ENCODE assay signal across 8 cellular contexts in genomic region chr6:135142232-135142631, GRCh38. TPM values are rescaled to one million over a fixed set of nuclear protein-coding genes. Genes with fewer than 3 reads are reported as not detected.
DNase-seq lines count a peak whose midpoint lies in the region; ATAC-seq, FAIRE-seq and TF ChIP-seq lines count a peak whose summit lies in the region.
"Not testable (repeated sequence)": the region's sequence is repeated elsewhere in the genome, so short reads cannot be mapped to it uniquely, and the experiment has no call there.

No MANE protein-coding gene starts in this region.

- POLR2A ChIA-PET in activated CD8-positive, alpha-beta T cell treated with anti-CD3 and anti-CD28 coated beads for 36 hours (lab: Charles Lee), result interaction anchor here (0.8 to 5.4 kb wide), 7 partner anchors 10 to 486 kb away, joined by 3 to 42 read pairs (median 6); partner anchors contain the start of genes HBS1L and MYB
- POLR2A ChIA-PET in activated naive CD8-positive, alpha-beta T cell treated with anti-CD3 and anti-CD28 coated beads, Interleukin-2, amount 10 ng/mL, durations not matched to agents 7 days and 5 days (lab: Charles Lee), result interaction anchor here (0.6 to 0.8 kb wide), 2 partner anchors 13 to 298 kb away, joined by 3 read pairs; no protein-coding TSS in a partner anchor
- POLR2A ChIA-PET in naive thymus-derived CD8-positive, alpha-beta T cell (lab: Charles Lee), result interaction anchor here (1.1 to 3.2 kb wide), 8 partner anchors 10 to 87 kb away, joined by 4 to 19 read pairs (median 7); partner anchors contain the start of gene HBS1L

- not testable (repeated sequence) for H3K9ac ChIP-seq in BLaER1 treated with 17β-estradiol and CSF1 and Interleukin-3, amounts not matched to agents 10 nM and 100 nM; OCI-LY1 (ENCODE audit: low read length)

- TF ChIP-seq CTCF in GM23338 (conservative IDR thresholded peaks at IDR 0.05; ENCODE audit: low read depth in 2 of 2); activated CD8-positive, alpha-beta T cell treated with anti-CD3 and anti-CD28 coated beads for 36 hours (IDR thresholded peaks at IDR 0.05): not testable (repeated sequence)
- 0 out of 2 replicates have a peak, but pooled peaks have one; percentile 5 for TF ChIP-seq CTCF in OCI-LY1 (IDR thresholded peaks at IDR 0.05; ENCODE audit: low read length)

- DNase-seq in GM12892 (ENCODE audit: insufficient read length); GM23338 (ENCODE audit: low spot score); activated CD8-positive, alpha-beta T cell treated with anti-CD3 and anti-CD28 coated beads for 36 hours; activated naive CD8-positive, alpha-beta T cell treated with anti-CD3 and anti-CD28 coated beads, Interleukin-2, amount 10 ng/mL, durations not matched to agents 7 days and 5 days; naive thymus-derived CD8-positive, alpha-beta T cell: not testable (repeated sequence)

- H3K27me3 ChIP-seq in BLaER1 treated with 17β-estradiol and CSF1 and Interleukin-3, amounts not matched to agents 10 nM and 100 nM; GM23338 (ENCODE audit: insufficient read depth); OCI-LY1 (ENCODE audit: insufficient read depth, low read length): not testable (repeated sequence)

- H3K36me3 Mint-ChIP-seq in GM23338 (ENCODE audit: low read depth); T-helper 1 cell treated with Interleukin-12 subunit alpha and Interleukin-12 subunit beta and Interleukin-4 antibody, amounts not matched to agents 30 μg/mL and 1 μg/mL, for 36 hours (ENCODE audit: low read depth); activated CD8-positive, alpha-beta T cell treated with anti-CD3 and anti-CD28 coated beads for 36 hours (ENCODE audit: low read depth); activated naive CD8-positive, alpha-beta T cell treated with anti-CD3 and anti-CD28 coated beads, Interleukin-2, amount 10 ng/mL, durations not matched to agents 7 days and 5 days; naive thymus-derived CD8-positive, alpha-beta T cell: not testable (repeated sequence)

- H3K4me1 Mint-ChIP-seq in GM23338, result peaks cover 23% of the 10 kb centered on the region
- H3K4me1 Mint-ChIP-seq in T-helper 1 cell treated with Interleukin-12 subunit alpha and Interleukin-12 subunit beta and Interleukin-4 antibody, amounts not matched to agents 30 μg/mL and 1 μg/mL, for 36 hours (ENCODE audit: low read depth), result peaks cover 55% of the 10 kb centered on the region
- H3K4me1 Mint-ChIP-seq in activated CD8-positive, alpha-beta T cell treated with anti-CD3 and anti-CD28 coated beads for 36 hours (ENCODE audit: low read depth), result peaks cover 60% of the 10 kb centered on the region
- peaks cover 36% of the 10 kb centered on the region for H3K4me1 Mint-ChIP-seq in activated naive CD8-positive, alpha-beta T cell treated with anti-CD3 and anti-CD28 coated beads, Interleukin-2, amount 10 ng/mL, durations not matched to agents 7 days and 5 days
- H3K4me1 Mint-ChIP-seq in naive thymus-derived CD8-positive, alpha-beta T cell, result peaks cover 7 to 44% (median 42%) of the 10 kb centered on the region in 4 donors

- ATAC-seq in GM23338; activated CD8-positive, alpha-beta T cell treated with anti-CD3 and anti-CD28 coated beads for 36 hours; activated naive CD8-positive, alpha-beta T cell treated with anti-CD3 and anti-CD28 coated beads, Interleukin-2, amount 10 ng/mL, durations not matched to agents 7 days and 5 days (ENCODE audit: low read depth): not testable (repeated sequence)
- peak in 1 of 2 donors; percentile 47 for ATAC-seq in naive thymus-derived CD8-positive, alpha-beta T cell

- H2AFZ ChIP-seq in GM23338, result 0 out of 2 replicates have a peak overlapping the region, but pooled peaks have one; percentile 89
- H2AFZ ChIP-seq in OCI-LY1 (ENCODE audit: low read length), result not testable (repeated sequence)

- not testable (repeated sequence) for H3K27me3 Mint-ChIP-seq in GM23338 (ENCODE audit: insufficient read depth, low read depth, poor library complexity); T-helper 1 cell treated with Interleukin-12 subunit alpha and Interleukin-12 subunit beta and Interleukin-4 antibody, amounts not matched to agents 30 μg/mL and 1 μg/mL, for 36 hours (ENCODE audit: low read depth); activated CD8-positive, alpha-beta T cell treated with anti-CD3 and anti-CD28 coated beads for 36 hours; activated naive CD8-positive, alpha-beta T cell treated with anti-CD3 and anti-CD28 coated beads, Interleukin-2, amount 10 ng/mL, durations not matched to agents 7 days and 5 days; naive thymus-derived CD8-positive, alpha-beta T cell

- H3K27ac Mint-ChIP-seq in GM23338, result not testable (repeated sequence)
- H3K27ac Mint-ChIP-seq in T-helper 1 cell treated with Interleukin-12 subunit alpha and Interleukin-12 subunit beta and Interleukin-4 antibody, amounts not matched to agents 30 μg/mL and 1 μg/mL, for 36 hours, result peak overlapping the region; percentile 6
- peak overlapping the region; percentile 23 for H3K27ac Mint-ChIP-seq in activated CD8-positive, alpha-beta T cell treated with anti-CD3 and anti-CD28 coated beads for 36 hours
- H3K27ac Mint-ChIP-seq in activated naive CD8-positive, alpha-beta T cell treated with anti-CD3 and anti-CD28 coated beads, Interleukin-2, amount 10 ng/mL, durations not matched to agents 7 days and 5 days, result peak overlapping the region; percentile 62
- peak overlapping the region in 7 of 10 donors; percentile 36 to 90 (median 77) for H3K27ac Mint-ChIP-seq in naive thymus-derived CD8-positive, alpha-beta T cell

- not testable (repeated sequence) for H3K4me3 ChIP-seq in BLaER1 treated with 17β-estradiol and CSF1 and Interleukin-3, amounts not matched to agents 10 nM and 100 nM; GM23338; OCI-LY1 (ENCODE audit: low read depth, low read length, poor library complexity, severe bottlenecking)

- not testable (repeated sequence) for H3K4me3 Mint-ChIP-seq in GM23338; T-helper 1 cell treated with Interleukin-12 subunit alpha and Interleukin-12 subunit beta and Interleukin-4 antibody, amounts not matched to agents 30 μg/mL and 1 μg/mL, for 36 hours; activated CD8-positive, alpha-beta T cell treated with anti-CD3 and anti-CD28 coated beads for 36 hours; activated naive CD8-positive, alpha-beta T cell treated with anti-CD3 and anti-CD28 coated beads, Interleukin-2, amount 10 ng/mL, durations not matched to agents 7 days and 5 days
- peak overlapping the region in 1 of 10 donors; percentile 15 for H3K4me3 Mint-ChIP-seq in naive thymus-derived CD8-positive, alpha-beta T cell

- not testable (repeated sequence) for H3K9me3 Mint-ChIP-seq in GM23338; T-helper 1 cell treated with Interleukin-12 subunit alpha and Interleukin-12 subunit beta and Interleukin-4 antibody, amounts not matched to agents 30 μg/mL and 1 μg/mL, for 36 hours; activated CD8-positive, alpha-beta T cell treated with anti-CD3 and anti-CD28 coated beads for 36 hours; activated naive CD8-positive, alpha-beta T cell treated with anti-CD3 and anti-CD28 coated beads, Interleukin-2, amount 10 ng/mL, durations not matched to agents 7 days and 5 days; naive thymus-derived CD8-positive, alpha-beta T cell

- H3K4me1 ChIP-seq in BLaER1 treated with 17β-estradiol and CSF1 and Interleukin-3, amounts not matched to agents 10 nM and 100 nM, result peaks cover 16 to 53% (median 40%) of the 10 kb centered on the region in 10 experiments
- not testable (repeated sequence) for H3K4me1 ChIP-seq in GM23338 (ENCODE audit: insufficient read depth)
- peaks cover 36% of the 10 kb centered on the region for H3K4me1 ChIP-seq in OCI-LY1 (ENCODE audit: insufficient read depth, low read length, severe bottlenecking)

- H3K9me3 ChIP-seq in BLaER1 treated with 17β-estradiol and CSF1 and Interleukin-3, amounts not matched to agents 10 nM and 100 nM (replicated peaks in 1 of 11); OCI-LY1 (ENCODE audit: low read length): not testable (repeated sequence)

- not testable (repeated sequence) for H3K79me2 ChIP-seq in GM23338 (replicated peaks; ENCODE audit: insufficient read depth); OCI-LY1 (ENCODE audit: insufficient read depth, low read length)

- peak; percentile 79 for FAIRE-seq in GM12892 (lab: Jason Lieb, UNC)

- not testable (repeated sequence) for H3K36me3 ChIP-seq in BLaER1 treated with 17β-estradiol and CSF1 and Interleukin-3, amounts not matched to agents 10 nM and 100 nM; GM23338 (ENCODE audit: insufficient read depth); OCI-LY1 (ENCODE audit: insufficient read depth, low read length)

- CTCF ChIA-PET in activated CD8-positive, alpha-beta T cell treated with anti-CD3 and anti-CD28 coated beads for 36 hours (lab: Charles Lee), result interaction anchor here (0.6 to 6.6 kb wide), 10 partner anchors 10 to 139 kb away, joined by 3 to 67 read pairs (median 5); no protein-coding TSS in a partner anchor

- intact Hi-C loops in activated CD8-positive, alpha-beta T cell treated with anti-CD3 and anti-CD28 coated beads for 36 hours (cut with micrococcal nuclease), result not testable (repeated sequence)

- not testable (repeated sequence) for H3K9me2 ChIP-seq in GM23338 (ENCODE audit: insufficient read depth); OCI-LY1 (ENCODE audit: low read depth, low read length)

- peak overlapping the region in 10 of 11 experiments; percentile 30 to 60 (median 49); a peak in 17 of 22 replicates for H3K4me2 ChIP-seq in BLaER1 treated with 17β-estradiol and CSF1 and Interleukin-3, amounts not matched to agents 10 nM and 100 nM
- H3K4me2 ChIP-seq in GM23338; OCI-LY1 (ENCODE audit: low read length): not testable (repeated sequence)

- not testable (repeated sequence) for TF ChIP-seq POLR2A in GM12892 (IDR thresholded peaks at IDR 0.05; ENCODE audit: low read depth, low read length)

- not testable (repeated sequence) for H3F3A ChIP-seq in GM23338 (replicated peaks; ENCODE audit: low read depth); OCI-LY1 (ENCODE audit: insufficient read depth, low read length)

- H3K27ac ChIP-seq in BLaER1 treated with 17β-estradiol and CSF1 and Interleukin-3, amounts not matched to agents 10 nM and 100 nM; GM23338 (ENCODE audit: low read depth); OCI-LY1 (ENCODE audit: low read depth, low read length, poor library complexity, severe bottlenecking): not testable (repeated sequence)

- H4K20me1 ChIP-seq in BLaER1 treated with 17β-estradiol and CSF1 and Interleukin-3, amounts not matched to agents 10 nM and 100 nM; GM23338 (replicated peaks; ENCODE audit: insufficient read depth); OCI-LY1 (ENCODE audit: insufficient read depth, low read length): not testable (repeated sequence)

RNA-seq across cellular contexts. Expression of gene MYB, which starts 38.9 kb away (rescaled TPM):
- polyA plus RNA-seq in GM12892 (2012; ENCODE audit: missing spikeins), result 34.5 TPM
- 7.9 and 10.4 TPM in 2 replicates for total RNA-seq in GM23338 (2014; rRNA removed; shearing (Covaris generic))
- polyA plus RNA-seq in GM23338 (2016; fragmentation: Nextera tagmentation; extraction: Ambion mirVana), result 3.0 and 4.2 TPM in 2 replicates
- total RNA-seq in activated CD8-positive, alpha-beta T cell treated with anti-CD3 and anti-CD28 coated beads for 36 hours, result 10 to 100 TPM; 50.9 to 53.6 TPM
- total RNA-seq in activated naive CD8-positive, alpha-beta T cell treated with anti-CD3 and anti-CD28 coated beads, Interleukin-2, amount 10 ng/mL, durations not matched to agents 7 days and 5 days, result 1 to 10 TPM; 8.4 to 8.8 TPM
- total RNA-seq in naive thymus-derived CD8-positive, alpha-beta T cell, result 10 to 100 TPM; 20.9 to 22.5 TPM
- polyA plus RNA-seq in naive thymus-derived CD8-positive, alpha-beta T cell, result 1 to 10 TPM; 2.4 to 4.8 (median 2.5) TPM
